Comparison of ENCODE assay signal across 8 cellular contexts in genomic region chr2:127422631-127423475, GRCh38. TPM values are rescaled to one million over a fixed set of nuclear protein-coding genes. Genes with fewer than 3 reads are reported as not detected.
A peak's percentile ranks its signal among the peaks of the same experiment; 100 is the strongest.
DNase-seq lines count a peak whose midpoint lies in the region; ATAC-seq and TF ChIP-seq lines count a peak whose summit lies in the region.

No MANE protein-coding gene starts in this region.

- H3K4me3 ChIP-seq in AG10803 (ENCODE audit: low read length) (peak overlapping the region; percentile 31), neutrophil (ENCODE audit: low read depth in 1 of 2, low read length in 1 of 2) (peak overlapping the region; percentile 70 to 82)

- H3K27ac ChIP-seq in neutrophil, result peak overlapping the region; percentile 56

- ATAC-seq in HG03342 (IDR thresholded peaks at IDR 0.05; ENCODE audit: unreplicated experiment) (peak; percentile 75), esophagus mucosa (peak; percentile 37), HG03025 (IDR thresholded peaks at IDR 0.05; ENCODE audit: low FRiP score, unreplicated experiment) (no peak)

- H3K27me3 ChIP-seq in neutrophil, result peaks cover 44% of the 10 kb centered on the region

- H3K4me1 ChIP-seq in neutrophil (ENCODE audit: control insufficient read depth in 1 of 2, insufficient read depth in 1 of 2, low read depth in 1 of 2, low read length in 1 of 2), result peaks cover 14 to 16% of the 10 kb centered on the region in 2 experiments

- no peak for TF ChIP-seq CTCF in AG10803 (conservative IDR thresholded peaks at IDR 0.05; ENCODE audit: low read length)
- TF ChIP-seq CTCF in neutrophil (IDR thresholded peaks at IDR 0.05), result no peak

- no peaks in the 10 kb centered on the region for H3K9me3 ChIP-seq in neutrophil

- no peak for DNase-seq in AG10803 (ENCODE audit: low read depth)
- DNase-seq in SKM-1 (lab: John Stamatoyannopoulos, UW; ENCODE audit: unreplicated experiment), result peak; percentile 54
- no peak for DNase-seq in globus pallidus (ENCODE audit: low spot score)
- no peak for DNase-seq in hypothalamus (lab: John Stamatoyannopoulos, UW)

- H3K36me3 ChIP-seq in neutrophil, result no peaks in the 10 kb centered on the region

RNA-seq across cellular contexts. Expression of gene PROC, which starts 4.6 kb away (rescaled TPM):
- 0.20 TPM for total RNA-seq in esophagus mucosa

RNA-seq across cellular contexts. Expression of gene MAP3K2, which starts 35.1 kb away (rescaled TPM):
- 30.0 TPM for total RNA-seq in esophagus mucosa
